28 cellular contexts compared by ENCODE assay signal in the genomic region with DNA sequence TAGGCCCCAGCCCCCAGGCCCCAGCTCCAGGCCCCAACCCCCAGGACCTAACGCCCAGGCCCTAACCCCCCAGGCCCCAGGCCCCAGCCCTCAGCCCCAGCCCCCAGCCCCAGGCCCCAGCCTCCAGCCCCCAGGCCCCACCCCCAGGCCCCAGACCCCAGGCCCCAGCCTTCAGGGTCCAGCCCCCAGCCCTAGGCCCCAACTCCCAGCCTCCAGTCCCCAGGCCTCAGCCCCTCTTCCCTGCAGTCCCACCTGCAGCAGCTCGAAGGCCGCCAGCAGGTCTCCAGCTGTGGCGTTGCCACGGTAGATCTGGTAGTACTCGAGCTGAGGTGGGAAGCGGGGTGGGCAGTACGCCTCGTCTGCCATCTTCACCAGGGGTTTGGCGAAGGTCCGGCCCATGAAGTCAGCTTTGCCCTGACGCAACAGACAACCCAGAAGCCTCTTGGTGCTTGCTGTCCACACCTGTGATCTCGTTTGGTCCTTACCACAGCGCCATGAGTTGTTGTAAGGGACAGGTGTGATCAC. TPM values are rescaled to one million over a fixed set of nuclear protein-coding genes. Genes with fewer than 3 reads are reported as not detected.
"Had no signal": no experiment of that assay in that cellular context is flagged by ENCODE, and none has a peak within 500 bp of the region (broad histone marks: within the 10 kb centered on the region; RNA-seq: fewer than 3 reads in every experiment).

No MANE protein-coding gene starts in this region.

- H3K9me3 ChIP-seq: adrenal gland, body of pancreas, colonic mucosa had no signal

- H3K4me3 ChIP-seq: adrenal gland, body of pancreas, colonic mucosa had no signal

- H3K27ac ChIP-seq: adrenal gland, body of pancreas, colonic mucosa had no signal

- H3K27me3 ChIP-seq: adrenal gland, body of pancreas, colonic mucosa had no signal

- DNase-seq: activated CD4-positive, alpha-beta memory T cell treated with anti-CD3 and anti-CD28 coated beads for 36 hours; activated CD4-positive, alpha-beta T cell treated with anti-CD3 and anti-CD28 coated beads for 36 hours; activated CD4-positive, alpha-beta T cell treated with anti-CD3 and anti-CD28 coated beads, Interleukin-2, amount 10 ng/mL, durations not matched to agents 24 days and 14 days; activated CD4-positive, CD25-positive, alpha-beta regulatory T cell; activated CD4-positive, CD25-positive, alpha-beta regulatory T cell treated with anti-CD3 and anti-CD28 coated beads, Interleukin-2, amount 50 U/mL, for 72 hours; activated CD8-positive, alpha-beta memory T cell treated with anti-CD3 and anti-CD28 coated beads, Interleukin-2, amount 10 ng/mL, durations not matched to agents 7 days and 5 days; activated CD8-positive, alpha-beta memory T cell treated with anti-CD3 and anti-CD28 coated beads, Interleukin-2, amount 50 U/mL, for 4 hours; activated CD8-positive, alpha-beta T cell treated with anti-CD3 and anti-CD28 coated beads, Interleukin-2, amount 10 ng/mL, durations not matched to agents 7 days and 5 days; activated effector memory CD4-positive, alpha-beta T cell treated with anti-CD3 and anti-CD28 coated beads, Interleukin-2, amount 50 U/mL, for 16 hours; activated naive CD4-positive, alpha-beta T cell treated with anti-CD3 and anti-CD28 coated beads for 36 hours; activated naive CD8-positive, alpha-beta T cell treated with anti-CD3 and anti-CD28 coated beads for 36 hours; activated naive CD8-positive, alpha-beta T cell treated with anti-CD3 and anti-CD28 coated beads, Interleukin-2, amount 50 U/mL, for 24 hours; activated T-cell treated with anti-CD3 and anti-CD28 coated beads, Interleukin-2, amount 50 U/mL, for 1 hour; activated T-cell treated with anti-CD3 and anti-CD28 coated beads, Interleukin-2, amount 50 U/mL, for 48 hours; adrenal gland; amygdala; aorta; body of pancreas; central memory CD4-positive, alpha-beta T cell; cerebellar nuclear complex; colonic mucosa; effector CD8-positive, alpha-beta T cell; foreskin fibroblast; T-helper 2 cell had no signal

- H3K36me3 ChIP-seq: adrenal gland, colonic mucosa had no signal

- ATAC-seq: activated CD4-positive, alpha-beta T cell treated with anti-CD3 and anti-CD28 coated beads for 36 hours; activated CD8-positive, alpha-beta memory T cell treated with anti-CD3 and anti-CD28 coated beads, Interleukin-2, amount 10 ng/mL, durations not matched to agents 7 days and 5 days; activated CD8-positive, alpha-beta T cell treated with anti-CD3 and anti-CD28 coated beads, Interleukin-2, amount 10 ng/mL, durations not matched to agents 7 days and 5 days; activated naive CD8-positive, alpha-beta T cell treated with anti-CD3 and anti-CD28 coated beads, Interleukin-2, amount 50 U/mL, for 24 hours; body of pancreas; esophagus mucosa had no signal

- FAIRE-seq: endometrium, frontal cortex had no signal

- H3K4me1 ChIP-seq: adrenal gland, body of pancreas, colonic mucosa had no signal

RNA-seq across cellular contexts. Expression of gene OTOF, which starts 3.6 kb away (rescaled TPM):
- total RNA-seq: colonic mucosa, epithelial cell of proximal tubule, esophagus mucosa had no signal
- polyA plus RNA-seq: aorta had no signal
